ENCODE assay signal across 31 cellular contexts in the genomic region with DNA sequence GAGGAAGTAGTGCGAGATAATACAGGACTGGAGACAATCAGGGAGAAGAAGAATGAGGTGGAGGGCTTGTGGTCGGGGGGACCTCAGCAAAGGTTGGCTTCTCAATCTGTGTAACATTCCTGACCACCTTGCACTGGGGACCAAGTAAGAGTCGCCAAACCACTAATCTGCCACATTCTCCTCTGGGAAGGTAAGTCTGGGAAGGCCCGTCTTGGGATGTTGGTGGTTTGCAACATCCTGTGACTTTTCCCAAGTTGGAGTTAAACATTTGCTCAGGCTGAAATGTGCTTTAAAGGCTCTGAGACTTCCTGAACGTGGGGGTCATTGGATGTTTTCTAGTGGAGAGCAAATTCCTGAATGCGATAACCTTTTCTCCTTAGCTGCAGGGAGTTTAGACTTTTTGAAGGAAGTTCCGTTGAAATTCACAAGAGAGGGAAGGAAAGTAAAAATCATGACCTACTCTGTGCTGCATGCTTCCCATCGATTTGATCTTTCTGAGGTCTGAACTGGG.
DNase-seq lines count a peak whose midpoint lies in the region; ATAC-seq and TF ChIP-seq lines count a peak whose summit lies in the region.
"Had no signal": no experiment of that assay in that cellular context is flagged by ENCODE, and none has a peak within 500 bp of the region (broad histone marks: within the 10 kb centered on the region; RNA-seq: fewer than 3 reads in every experiment).

No MANE protein-coding gene starts in this region.

- H3K27me3 Mint-ChIP-seq in progenitor cell of endocrine pancreas: no peaks in the 10 kb centered on the region
- peaks cover 0 to 10% of the 10 kb centered on the region in 2 donors for H3K27me3 Mint-ChIP-seq in stimulated activated naive B cell treated with anti-CD40 and anti-IgM and Interleukin-4, amounts not matched to agents 10 μg/mL and 1 μg/mL and 100 μg/mL, for 72 hours

- no peaks in the 10 kb centered on the region for H3K36me3 ChIP-seq in kidney epithelial cell (ENCODE audit: control insufficient read depth, insufficient read depth, low read length)
- H3K36me3 ChIP-seq: BLaER1, ovary, SJCRH30, vagina had no signal

- peaks cover 42% of the 10 kb centered on the region for H3K4me1 Mint-ChIP-seq in progenitor cell of endocrine pancreas (ENCODE audit: low read depth)
- H3K4me1 Mint-ChIP-seq in stimulated activated naive B cell treated with anti-CD40 and anti-IgM and Interleukin-4, amounts not matched to agents 10 μg/mL and 1 μg/mL and 100 μg/mL, for 72 hours: no peaks in the 10 kb centered on the region
- H3K4me1 Mint-ChIP-seq: activated CD4-positive, alpha-beta T cell treated with anti-CD3 and anti-CD28 coated beads, Interleukin-2, amount 10 ng/mL, durations not matched to agents 24 days and 14 days had no signal

- in situ Hi-C loops in astrocyte of the spinal cord (cut with HindIII; ENCODE audit: low sequenced_read_pairs): no loop called here

- H3K9me3 Mint-ChIP-seq in progenitor cell of endocrine pancreas (ENCODE audit: low read depth): peaks cover 3% of the 10 kb centered on the region
- H3K9me3 Mint-ChIP-seq in stimulated activated naive B cell treated with anti-CD40 and anti-IgM and Interleukin-4, amounts not matched to agents 10 μg/mL and 1 μg/mL and 100 μg/mL, for 72 hours: peaks cover 0 to 1% of the 10 kb centered on the region in 2 donors
- H3K9me3 Mint-ChIP-seq: activated CD4-positive, alpha-beta T cell treated with anti-CD3 and anti-CD28 coated beads, Interleukin-2, amount 10 ng/mL, durations not matched to agents 24 days and 14 days; activated naive CD4-positive, alpha-beta T cell treated with anti-CD3 and anti-CD28 coated beads, Interleukin-2, amount 50 U/mL, for 72 hours; effector memory CD8-positive, alpha-beta T cell; nephron; stimulated activated naive CD8-positive, alpha-beta T cell treated with anti-CD3 and anti-CD28 coated beads, Interleukin-15, Interleukin-2, amounts not matched to agents 100 ng/mL and 50 ng/mL, for 24 hours had no signal

- H3K4me3 Mint-ChIP-seq in progenitor cell of endocrine pancreas (ENCODE audit: low read depth): no peak overlapping the region
- H3K4me3 Mint-ChIP-seq in stimulated activated naive B cell treated with anti-CD40 and anti-IgM and Interleukin-4, amounts not matched to agents 10 μg/mL and 1 μg/mL and 100 μg/mL, for 72 hours: no peak overlapping the region
- H3K4me3 Mint-ChIP-seq: activated CD4-positive, alpha-beta T cell treated with anti-CD3 and anti-CD28 coated beads, Interleukin-2, amount 10 ng/mL, durations not matched to agents 24 days and 14 days; effector memory CD8-positive, alpha-beta T cell; nephron; stimulated activated naive CD8-positive, alpha-beta T cell treated with anti-CD3 and anti-CD28 coated beads, Interleukin-15, Interleukin-2, amounts not matched to agents 100 ng/mL and 50 ng/mL, for 24 hours; WTC11 had no signal

- peaks cover 5% of the 10 kb centered on the region for H3K27me3 ChIP-seq in kidney epithelial cell (ENCODE audit: control insufficient read depth, insufficient read depth, low read length)
- H3K27me3 ChIP-seq: BLaER1, ovary, SJCRH30, vagina had no signal

- TF ChIP-seq CTCF in astrocyte of the spinal cord (IDR thresholded peaks at IDR 0.05; ENCODE audit: low read depth, low read length): no peak
- TF ChIP-seq CTCF in kidney epithelial cell (IDR thresholded peaks at IDR 0.05; ENCODE audit: insufficient read depth, low read length, poor library complexity, severe bottlenecking): no peak
- no peak for TF ChIP-seq CTCF in progenitor cell of endocrine pancreas (IDR thresholded peaks at IDR 0.05; ENCODE audit: unreplicated experiment)

- H3K27ac Mint-ChIP-seq in progenitor cell of endocrine pancreas: peak overlapping the region; percentile 85
- no peak overlapping the region for H3K27ac Mint-ChIP-seq in stimulated activated naive B cell treated with anti-CD40 and anti-IgM and Interleukin-4, amounts not matched to agents 10 μg/mL and 1 μg/mL and 100 μg/mL, for 72 hours
- H3K27ac Mint-ChIP-seq: activated CD4-positive, alpha-beta T cell treated with anti-CD3 and anti-CD28 coated beads, Interleukin-2, amount 10 ng/mL, durations not matched to agents 24 days and 14 days; activated naive CD4-positive, alpha-beta T cell treated with anti-CD3 and anti-CD28 coated beads, Interleukin-2, amount 50 U/mL, for 72 hours; effector memory CD8-positive, alpha-beta T cell; stimulated activated naive CD8-positive, alpha-beta T cell treated with anti-CD3 and anti-CD28 coated beads, Interleukin-15, Interleukin-2, amounts not matched to agents 100 ng/mL and 50 ng/mL, for 24 hours; WTC11 had no signal

- DNase-seq in HT1080 (ENCODE audit: low read depth) (peak; percentile 6), astrocyte of the spinal cord (ENCODE audit: low read depth, low spot score) (peak; percentile 3), kidney epithelial cell (ENCODE audit: low read depth) (peak; percentile 61), progenitor cell of endocrine pancreas (ENCODE audit: low spot score, unreplicated experiment) (no peak), GM03348 (ENCODE audit: low spot score) (no peak)
- no peak for DNase-seq in stimulated activated naive B cell treated with anti-CD40 and anti-IgM and Interleukin-4, amounts not matched to agents 10 μg/mL and 1 μg/mL and 100 μg/mL, for 72 hours
- DNase-seq: activated CD4-positive, alpha-beta T cell treated with anti-CD3 and anti-CD28 coated beads, Interleukin-2, amount 10 ng/mL, durations not matched to agents 24 days and 14 days; activated CD8-positive, alpha-beta memory T cell treated with anti-CD3 and anti-CD28 coated beads for 24 hours; activated effector memory CD4-positive, alpha-beta T cell treated with Interleukin-2 at 50 U/mL for 16 hours; activated T-cell treated with anti-CD3 and anti-CD28 coated beads for 4 hours; caudate nucleus; DMS153; effector memory CD8-positive, alpha-beta T cell; kidney; NCI-H1092; NCI-H1694 treated with DMSO at 0.1 percent for 48 hours; NCI-H510A; ovary; retina; SJCRH30; small intestine; SW 1271; T-helper 9 cell had no signal

- H3K4me3 ChIP-seq in astrocyte of the spinal cord (ENCODE audit: low read depth, low read length) (no peak overlapping the region), kidney epithelial cell (ENCODE audit: low read depth, low read length) (no peak overlapping the region)
- H3K4me3 ChIP-seq: BLaER1, ovary, SJCRH30, vagina had no signal

- ATAC-seq in GM21526 (IDR thresholded peaks at IDR 0.05; ENCODE audit: low FRiP score, unreplicated experiment): no peak
- no peak for ATAC-seq in stimulated activated naive B cell treated with anti-CD40 and anti-IgM and Interleukin-4, amounts not matched to agents 10 μg/mL and 1 μg/mL and 100 μg/mL, for 72 hours (replicated peaks)
- ATAC-seq: activated naive CD4-positive, alpha-beta T cell treated with anti-CD3 and anti-CD28 coated beads, Interleukin-2, amount 50 U/mL, for 72 hours; effector memory CD8-positive, alpha-beta T cell; esophagus mucosa; WTC11 had no signal

- H3K36me3 Mint-ChIP-seq in progenitor cell of endocrine pancreas (ENCODE audit: insufficient read depth): no peaks in the 10 kb centered on the region
- no peaks in the 10 kb centered on the region for H3K36me3 Mint-ChIP-seq in stimulated activated naive B cell treated with anti-CD40 and anti-IgM and Interleukin-4, amounts not matched to agents 10 μg/mL and 1 μg/mL and 100 μg/mL, for 72 hours
- H3K36me3 Mint-ChIP-seq: activated naive CD4-positive, alpha-beta T cell treated with anti-CD3 and anti-CD28 coated beads, Interleukin-2, amount 50 U/mL, for 72 hours; WTC11 had no signal

Comparison
In these comparisons a context has a peak if more than half of its experiments do, and no peak if none do; other contexts are left out.
1. DNase-seq: peak in HT1080 (single experiment), astrocyte of the spinal cord (single experiment) and kidney epithelial cell (single experiment); none in progenitor cell of endocrine pancreas (single experiment), stimulated activated naive B cell treated with anti-CD40 and anti-IgM and Interleukin-4, amounts not matched to agents 10 μg/mL and 1 μg/mL and 100 μg/mL, for 72 hours (single experiment) and GM03348 (single experiment).